Comparison of ENCODE assay signal across 8 cellular contexts in genomic region chr9:84261082-84261746, GRCh38.
DNase-seq lines count a peak whose midpoint lies in the region; ATAC-seq and TF ChIP-seq lines count a peak whose summit lies in the region.

No MANE protein-coding gene starts in this region.

- H3K27me3 ChIP-seq in psoas muscle (ENCODE audit: insufficient read depth in 3 of 3, low read length in 2 of 3), result peaks cover 0 to 2% (median 0%) of the 10 kb centered on the region in 3 donors

- intact Hi-C loops in left cardiac atrium (cut with DNase I), result loop anchor here (1.0 to 5.0 kb wide), 2 partner anchors 323 to 324 kb away; no protein-coding TSS in a partner anchor
- intact Hi-C loops in psoas muscle (cut with DNase I), result loop anchor here (2.0 to 5.0 kb wide), 4 partner anchors 51 to 324 kb away; no protein-coding TSS in a partner anchor

- H3K4me3 ChIP-seq in NB4 (ENCODE audit: low read depth, low read length), result no peak overlapping the region
- H3K4me3 ChIP-seq in psoas muscle, result peak overlapping the region; percentile 22

- no peak overlapping the region for H3K27ac ChIP-seq in psoas muscle

- no peaks in the 10 kb centered on the region for H3K36me3 ChIP-seq in psoas muscle (ENCODE audit: insufficient read depth in 1 of 2, low read depth in 1 of 2)

- peak; percentile 65 for DNase-seq in DMS53 treated with DMSO at 0.1 percent for 48 hours (lab: John Stamatoyannopoulos, UW; ENCODE audit: unreplicated experiment)
- DNase-seq in H4 (ENCODE audit: low spot score), result peak; percentile 76
- peak; percentile 72 for DNase-seq in NB4 (ENCODE audit: low read depth)
- DNase-seq in amniotic stem cell (lab: John Stamatoyannopoulos, UW), result peak; percentile 50
- peak; percentile 85 for DNase-seq in left cardiac atrium
- DNase-seq in psoas muscle, result peak; percentile 81 to 91

- TF ChIP-seq POLR2A in NB4 (IDR thresholded peaks at IDR 0.05; ENCODE audit: extremely low read depth, insufficient read length), result no peak

- no peaks in the 10 kb centered on the region for H3K4me1 ChIP-seq in psoas muscle

- 30 to 31% (median 30%) methylated on average over 12 of the region's 12 CpGs for WGBS in psoas muscle, 3 donors

- TF ChIP-seq CTCF in NB4 (IDR thresholded peaks at IDR 0.05; ENCODE audit: low read depth, low read length) (peak; percentile 80), psoas muscle (IDR thresholded peaks at IDR 0.05) (peak; percentile 97)

- ATAC-seq in SK-N-SH treated with all-trans-retinoic acid at 6 μM for 48 hours (peak; percentile 99), left cardiac atrium (peak; percentile 97 to 98), psoas muscle (peak; percentile 97 to 100 (median 98)), HG02763 (IDR thresholded peaks at IDR 0.05; ENCODE audit: unreplicated experiment) (no peak)

- H3K9me3 ChIP-seq in psoas muscle, result no peaks in the 10 kb centered on the region

TF ChIP-seq in SK-N-SH treated with all-trans-retinoic acid at 6 μM for 48 hours, 23 proteins besides CTCF, POLR2A, EP300 and RAD21:
- TF ChIP-seq ZNF8 (CRISPR knock-in tag; IDR thresholded peaks at IDR 0.05), result no peak
- no peak for TF ChIP-seq CREB5 (CRISPR knock-in tag; IDR thresholded peaks at IDR 0.05; ENCODE audit: low read depth)
- TF ChIP-seq PATZ1 (CRISPR knock-in tag; IDR thresholded peaks at IDR 0.05; ENCODE audit: borderline replicate concordance), result no peak
